In genomic region chr9:122742003-122742402, GRCh38 we compare ENCODE assay signal across 33 cellular contexts. TPM values are rescaled to one million over a fixed set of nuclear protein-coding genes. Genes with fewer than 3 reads are reported as not detected.
"Had no signal": no experiment of that assay in that cellular context is flagged by ENCODE, and none has a peak within 500 bp of the region (broad histone marks: within the 10 kb centered on the region; RNA-seq: fewer than 3 reads in every experiment).

Gene OR1L6, plus strand, starts transcription at chr9:122742303. Its CDS starts 7,545 bp downstream, at chr9:122749848.

- H3K27ac ChIP-seq: stomach, suprapubic skin, testis, thoracic aorta, thyroid gland, tibial artery, tibial nerve, transverse colon, upper lobe of left lung, upper lobe of right lung, uterus, vagina had no signal

- H3K4me3 ChIP-seq: stomach, suprapubic skin, testis, thoracic aorta, thyroid gland, tibial artery, tibial nerve, transverse colon, upper lobe of left lung, upper lobe of right lung, uterus, vagina had no signal

- H3K36me3 ChIP-seq: stomach, suprapubic skin, thoracic aorta, thyroid gland, tibial artery, tibial nerve, transverse colon, upper lobe of left lung, upper lobe of right lung, uterus, vagina had no signal

- H3K4me1 Mint-ChIP-seq: stimulated activated effector memory CD8-positive, alpha-beta T cell treated with anti-CD3 and anti-CD28 coated beads, Interleukin-12 subunit alpha, Interleukin-12 subunit beta, amount 100 ng/mL, for 72 hours; stimulated activated memory B cell treated with anti-CD40 and anti-IgM and Interleukin-4, amounts not matched to agents 10 μg/mL and 1 μg/mL and 100 μg/mL, for 72 hours; stimulated activated naive B cell treated with anti-CD40 and anti-IgM and Interleukin-4, amounts not matched to agents 10 μg/mL and 1 μg/mL and 100 μg/mL, for 72 hours; stimulated activated naive CD8-positive, alpha-beta T cell treated with anti-CD3 and anti-CD28 coated beads, Interleukin-15, amount 100 ng/mL, for 72 hours had no signal

- H3K27me3 ChIP-seq: stomach, suprapubic skin, testis, thyroid gland, tibial artery, tibial nerve, transverse colon, upper lobe of left lung, upper lobe of right lung, uterus, vagina had no signal

- H3K27me3 Mint-ChIP-seq: stimulated activated memory B cell treated with anti-CD40 and anti-IgM and Interleukin-4, amounts not matched to agents 10 μg/mL and 1 μg/mL and 100 μg/mL, for 72 hours; stimulated activated naive CD8-positive, alpha-beta T cell treated with anti-CD3 and anti-CD28 coated beads, Interleukin-15, amount 100 ng/mL, for 72 hours; stimulated activated naive CD8-positive, alpha-beta T cell treated with anti-CD3 and anti-CD28 coated beads, Interleukin-15, Interleukin-2, amounts not matched to agents 100 ng/mL and 50 ng/mL, for 24 hours; type B pancreatic cell had no signal

- H3K4me3 Mint-ChIP-seq: stimulated activated effector memory CD8-positive, alpha-beta T cell treated with anti-CD3 and anti-CD28 coated beads, Interleukin-12 subunit alpha, Interleukin-12 subunit beta, amount 100 ng/mL, for 72 hours; stimulated activated memory B cell treated with anti-CD40 and anti-IgM and Interleukin-4, amounts not matched to agents 10 μg/mL and 1 μg/mL and 100 μg/mL, for 72 hours; stimulated activated naive B cell treated with anti-CD40 and anti-IgM and Interleukin-4, amounts not matched to agents 10 μg/mL and 1 μg/mL and 100 μg/mL, for 72 hours; stimulated activated naive CD8-positive, alpha-beta T cell treated with anti-CD3 and anti-CD28 coated beads, Interleukin-15, amount 100 ng/mL, for 72 hours; stimulated activated naive CD8-positive, alpha-beta T cell treated with anti-CD3 and anti-CD28 coated beads, Interleukin-15, Interleukin-2, amounts not matched to agents 100 ng/mL and 50 ng/mL, for 24 hours; type B pancreatic cell had no signal

- H3K36me3 Mint-ChIP-seq: stimulated activated effector memory CD8-positive, alpha-beta T cell treated with anti-CD3 and anti-CD28 coated beads, Interleukin-12 subunit alpha, Interleukin-12 subunit beta, amount 100 ng/mL, for 72 hours; stimulated activated naive B cell treated with anti-CD40 and anti-IgM and Interleukin-4, amounts not matched to agents 10 μg/mL and 1 μg/mL and 100 μg/mL, for 72 hours; type B pancreatic cell had no signal

- H3K27ac Mint-ChIP-seq: stimulated activated effector memory CD8-positive, alpha-beta T cell treated with anti-CD3 and anti-CD28 coated beads, Interleukin-12 subunit alpha, Interleukin-12 subunit beta, amount 100 ng/mL, for 72 hours; stimulated activated memory B cell treated with anti-CD40 and anti-IgM and Interleukin-4, amounts not matched to agents 10 μg/mL and 1 μg/mL and 100 μg/mL, for 72 hours; stimulated activated naive B cell treated with anti-CD40 and anti-IgM and Interleukin-4, amounts not matched to agents 10 μg/mL and 1 μg/mL and 100 μg/mL, for 72 hours; stimulated activated naive CD8-positive, alpha-beta T cell treated with anti-CD3 and anti-CD28 coated beads, Interleukin-15, amount 100 ng/mL, for 72 hours; stimulated activated naive CD8-positive, alpha-beta T cell treated with anti-CD3 and anti-CD28 coated beads, Interleukin-15, Interleukin-2, amounts not matched to agents 100 ng/mL and 50 ng/mL, for 24 hours; type B pancreatic cell had no signal

- DNase-seq: stimulated activated CD4-positive, alpha-beta T cell treated with anti-CD3 and anti-CD28 coated beads, Interleukin-2, amount 100 ng/mL, for 48 hours; stimulated activated CD4-positive, alpha-beta T cell treated with anti-CD3 and anti-CD28 coated beads, Interleukin-4, amount 100 ng/mL, for 1 hour; stimulated activated CD4-positive, alpha-beta T cell treated with anti-CD3 and anti-CD28 coated beads, Interleukin-4, amount 100 ng/mL, for 24 hours; stimulated activated CD4-positive, alpha-beta T cell treated with anti-CD3 and anti-CD28 coated beads, Interleukin-4, amount 100 ng/mL, for 4 hours; stimulated activated CD8-positive, alpha-beta memory T cell treated with anti-CD3 and anti-CD28 coated beads, Interleukin-4, amount 100 ng/mL, for 48 hours; stimulated activated naive B cell treated with anti-CD40 and anti-IgM and Interleukin-4, amounts not matched to agents 10 μg/mL and 1 μg/mL and 100 μg/mL, for 72 hours; stimulated activated naive CD4-positive, alpha-beta T cell; stimulated activated naive CD4-positive, alpha-beta T cell treated with Interleukin-2 at 50 U/mL for 16 hours; stimulated activated naive CD8-positive, alpha-beta T cell treated with anti-CD3 and anti-CD28 coated beads, Interleukin-15, amount 100 ng/mL, for 72 hours; stimulated activated naive CD8-positive, alpha-beta T cell treated with anti-CD3 and anti-CD28 coated beads, Interleukin-15, Interleukin-2, amounts not matched to agents 100 U/mL and 50 U/mL, for 24 hours; stomach; substantia nigra; testis; thyroid gland; tibial artery; transverse colon; trophoblast cell; upper lobe of left lung; upper lobe of right lung; uterus had no signal

- H3K9me3 ChIP-seq: testis, thoracic aorta, thyroid gland, transverse colon, upper lobe of right lung, uterus, vagina had no signal

- H3K4me1 ChIP-seq: stomach, suprapubic skin, testis, thyroid gland, tibial artery, tibial nerve, transverse colon, upper lobe of left lung, upper lobe of right lung, uterus, vagina had no signal

RNA-seq across cellular contexts. Expression of gene OR1L6, which starts in this region (rescaled TPM):
- total RNA-seq: stomach, subcutaneous adipose tissue, suprapubic skin, temporal lobe, testis, thoracic aorta, thyroid gland, tibial nerve, transverse colon, upper lobe of left lung, upper lobe of right lung, ureter, urinary bladder, uterus, vagina had no signal
- polyA plus RNA-seq: stomach, thymus, urinary bladder had no signal
